30 cellular contexts compared by ENCODE assay signal in genomic region chr14:52262600-52262999, GRCh38. TPM values are rescaled to one million over a fixed set of nuclear protein-coding genes. Genes with fewer than 3 reads are reported as not detected.
"Had no signal": no experiment of that assay in that cellular context is flagged by ENCODE, and none has a peak within 500 bp of the region (broad histone marks: within the 10 kb centered on the region; RNA-seq: fewer than 3 reads in every experiment).

No MANE protein-coding gene starts in this region.

- DNase-seq: activated CD4-positive, alpha-beta T cell treated with anti-CD3 and anti-CD28 coated beads for 36 hours; activated CD4-positive, alpha-beta T cell treated with anti-CD3 and anti-CD28 coated beads, Interleukin-2, amount 10 ng/mL, durations not matched to agents 7 days and 5 days; activated CD4-positive, alpha-beta T cell treated with anti-CD3 and anti-CD28 coated beads, Interleukin-2, amount 50 U/mL, for 48 hours; activated CD8-positive, alpha-beta memory T cell treated with anti-CD3 and anti-CD28 coated beads for 24 hours; activated CD8-positive, alpha-beta memory T cell treated with anti-CD3 and anti-CD28 coated beads, Interleukin-2, amount 10 ng/mL, durations not matched to agents 7 days and 5 days; activated CD8-positive, alpha-beta memory T cell treated with anti-CD3 and anti-CD28 coated beads, Interleukin-2, amount 50 U/mL, for 48 hours; activated effector memory CD4-positive, alpha-beta T cell treated with Interleukin-2 at 50 U/mL for 16 hours; activated naive CD4-positive, alpha-beta T cell treated with anti-CD3 and anti-CD28 coated beads, Interleukin-2, amount 50 U/mL, for 16 hours; activated naive CD8-positive, alpha-beta T cell treated with anti-CD3 and anti-CD28 coated beads, Interleukin-2, amount 10 ng/mL, durations not matched to agents 7 days and 5 days; activated T-cell treated with anti-CD3 and anti-CD28 coated beads, Interleukin-2, amount 50 U/mL, for 48 hours; amygdala; KG1; MM.1S; MV-4-11; NCI-H1092; NCI-H1436 treated with DMSO at 0.1 percent for 48 hours; NCI-H1694 treated with DMSO at 0.1 percent for 48 hours; NCI-H2029; NCI-H345; NCI-H524 treated with DMSO at 0.1 percent for 48 hours; OCI-M1; Right ventricle myocardium superior; SW 1271; T1000 had no signal

- H3K36me3 ChIP-seq: ascending aorta, cardiac muscle cell had no signal

- H3K27me3 ChIP-seq: ascending aorta had no signal

- H3K9me3 Mint-ChIP-seq: central memory CD8-positive, alpha-beta T cell had no signal

- H3K4me3 Mint-ChIP-seq: activated CD4-positive, alpha-beta T cell treated with anti-CD3 and anti-CD28 coated beads for 36 hours; activated CD4-positive, alpha-beta T cell treated with anti-CD3 and anti-CD28 coated beads, Interleukin-2, amount 10 ng/mL, durations not matched to agents 7 days and 5 days; activated CD8-positive, alpha-beta memory T cell treated with anti-CD3 and anti-CD28 coated beads, Interleukin-2, amount 10 ng/mL, durations not matched to agents 7 days and 5 days; activated naive CD8-positive, alpha-beta T cell treated with anti-CD3 and anti-CD28 coated beads, Interleukin-2, amount 10 ng/mL, durations not matched to agents 7 days and 5 days; central memory CD8-positive, alpha-beta T cell had no signal

- ATAC-seq: activated CD4-positive, alpha-beta T cell treated with anti-CD3 and anti-CD28 coated beads for 36 hours; activated CD4-positive, CD25-positive, alpha-beta regulatory T cell treated with anti-CD3 and anti-CD28 coated beads, Interleukin-2, amount 50 U/mL, for 24 hours; activated CD8-positive, alpha-beta memory T cell treated with anti-CD3 and anti-CD28 coated beads, Interleukin-2, amount 10 ng/mL, durations not matched to agents 7 days and 5 days had no signal

- H3K27ac ChIP-seq: ascending aorta, cardiac muscle cell had no signal

- H3K4me3 ChIP-seq: ascending aorta, cardiac muscle cell had no signal

- H3K27me3 Mint-ChIP-seq: central memory CD8-positive, alpha-beta T cell had no signal

- H3K9me3 ChIP-seq: ascending aorta had no signal

- H3K4me1 ChIP-seq: ascending aorta had no signal

- H3K27ac Mint-ChIP-seq: activated CD4-positive, alpha-beta T cell treated with anti-CD3 and anti-CD28 coated beads for 36 hours; activated CD4-positive, alpha-beta T cell treated with anti-CD3 and anti-CD28 coated beads, Interleukin-2, amount 10 ng/mL, durations not matched to agents 7 days and 5 days; activated CD8-positive, alpha-beta memory T cell treated with anti-CD3 and anti-CD28 coated beads, Interleukin-2, amount 10 ng/mL, durations not matched to agents 7 days and 5 days; activated naive CD8-positive, alpha-beta T cell treated with anti-CD3 and anti-CD28 coated beads, Interleukin-2, amount 10 ng/mL, durations not matched to agents 7 days and 5 days had no signal

RNA-seq across cellular contexts. Expression of gene PTGDR, which starts 4.9 kb away (rescaled TPM):
- total RNA-seq: activated CD4-positive, alpha-beta T cell treated with anti-CD3 and anti-CD28 coated beads for 36 hours; cardiac muscle cell; LHCN-M2; NCI-H460 had no signal

RNA-seq across cellular contexts. Expression of gene PTGER2, which starts 51.5 kb away (rescaled TPM):
- total RNA-seq: cardiac muscle cell had no signal
